26 cellular contexts compared by ENCODE assay signal in genomic region chr2:16222326-16222725, GRCh38.
"Had no signal": no experiment of that assay in that cellular context is flagged by ENCODE, and none has a peak within 500 bp of the region (broad histone marks: within the 10 kb centered on the region; RNA-seq: fewer than 3 reads in every experiment).

No MANE protein-coding gene starts in this region.

- H3K4me2 ChIP-seq: smooth muscle cell had no signal

- H3K27me3 Mint-ChIP-seq: naive B cell had no signal

- H3K4me1 ChIP-seq: right atrium auricular region, right lobe of liver, testis, transverse colon, upper lobe of left lung had no signal

- H3K27me3 ChIP-seq: ovary, right atrium auricular region, right lobe of liver, testis, thyroid gland, transverse colon, upper lobe of left lung had no signal

- H3K27ac Mint-ChIP-seq: immature natural killer cell; mesothelial cell of epicardium; naive B cell; natural killer cell; progenitor cell of endocrine pancreas; stimulated activated naive B cell treated with anti-CD40 and anti-IgM and Interleukin-4, amounts not matched to agents 10 μg/mL and 1 μg/mL and 100 μg/mL, for 72 hours had no signal

- DNase-seq: hypothalamus; immature natural killer cell; kidney; left ventricle myocardium inferior; mesendoderm; naive B cell; natural killer cell; ovary; right lobe of liver; stimulated activated CD4-positive, alpha-beta T cell treated with anti-CD3 and anti-CD28 coated beads, Interleukin-12 subunit alpha, Interleukin-12 subunit beta, amount 100 ng/mL, for 4 hours; stimulated activated CD4-positive, alpha-beta T cell treated with anti-CD3 and anti-CD28 coated beads, Interleukin-15, amount 100 ng/mL, for 24 hours; stimulated activated CD4-positive, alpha-beta T cell treated with anti-CD3 and anti-CD28 coated beads, Interleukin-2, amount 100 ng/mL, for 24 hours; stimulated activated CD4-positive, alpha-beta T cell treated with anti-CD3 and anti-CD28 coated beads, Interleukin-4, amount 100 ng/mL, for 1 hour; stimulated activated naive B cell treated with anti-CD40 and anti-IgM and Interleukin-4, amounts not matched to agents 10 μg/mL and 1 μg/mL and 100 μg/mL, for 72 hours; stimulated activated naive CD8-positive, alpha-beta T cell treated with anti-CD3 and anti-CD28 coated beads, Interleukin-15, Interleukin-2, amounts not matched to agents 100 U/mL and 50 U/mL, for 24 hours; stomach; testis; thyroid gland; transverse colon; upper lobe of left lung had no signal

- H3K27ac ChIP-seq: left ventricle myocardium inferior, ovary, right atrium auricular region, right lobe of liver, stomach, testis, thyroid gland, transverse colon, upper lobe of left lung had no signal

- H3K4me3 ChIP-seq: left ventricle myocardium inferior, lung, ovary, right atrium auricular region, right lobe of liver, smooth muscle cell, stomach, testis, thyroid gland, transverse colon, upper lobe of left lung had no signal

- H3K36me3 ChIP-seq: left ventricle myocardium inferior, ovary, right atrium auricular region, right lobe of liver, stomach, thyroid gland, transverse colon, upper lobe of left lung had no signal

- H3K4me1 Mint-ChIP-seq: immature natural killer cell; naive B cell; natural killer cell; stimulated activated naive B cell treated with anti-CD40 and anti-IgM and Interleukin-4, amounts not matched to agents 10 μg/mL and 1 μg/mL and 100 μg/mL, for 72 hours had no signal

- FAIRE-seq: islet of Langerhans, kidney had no signal

- H3K36me3 Mint-ChIP-seq: immature natural killer cell; mesothelial cell of epicardium; naive B cell; natural killer cell; stimulated activated naive B cell treated with anti-CD40 and anti-IgM and Interleukin-4, amounts not matched to agents 10 μg/mL and 1 μg/mL and 100 μg/mL, for 72 hours had no signal

- H3K9me3 ChIP-seq: left ventricle myocardium inferior, ovary, right atrium auricular region, right lobe of liver, stomach, testis, thyroid gland, transverse colon, upper lobe of left lung had no signal

- H3K9me3 Mint-ChIP-seq: mesothelial cell of epicardium, natural killer cell had no signal

- ATAC-seq: natural killer cell; right lobe of liver; stimulated activated naive B cell treated with anti-CD40 and anti-IgM and Interleukin-4, amounts not matched to agents 10 μg/mL and 1 μg/mL and 100 μg/mL, for 72 hours; stimulated activated naive CD8-positive, alpha-beta T cell treated with anti-CD3 and anti-CD28 coated beads, Interleukin-15, Interleukin-2, amounts not matched to agents 100 U/mL and 50 U/mL, for 24 hours had no signal

- H3K4me3 Mint-ChIP-seq: immature natural killer cell; mesothelial cell of epicardium; naive B cell; natural killer cell; stimulated activated naive B cell treated with anti-CD40 and anti-IgM and Interleukin-4, amounts not matched to agents 10 μg/mL and 1 μg/mL and 100 μg/mL, for 72 hours had no signal
